8 cellular contexts compared by ENCODE assay signal in the genomic region with DNA sequence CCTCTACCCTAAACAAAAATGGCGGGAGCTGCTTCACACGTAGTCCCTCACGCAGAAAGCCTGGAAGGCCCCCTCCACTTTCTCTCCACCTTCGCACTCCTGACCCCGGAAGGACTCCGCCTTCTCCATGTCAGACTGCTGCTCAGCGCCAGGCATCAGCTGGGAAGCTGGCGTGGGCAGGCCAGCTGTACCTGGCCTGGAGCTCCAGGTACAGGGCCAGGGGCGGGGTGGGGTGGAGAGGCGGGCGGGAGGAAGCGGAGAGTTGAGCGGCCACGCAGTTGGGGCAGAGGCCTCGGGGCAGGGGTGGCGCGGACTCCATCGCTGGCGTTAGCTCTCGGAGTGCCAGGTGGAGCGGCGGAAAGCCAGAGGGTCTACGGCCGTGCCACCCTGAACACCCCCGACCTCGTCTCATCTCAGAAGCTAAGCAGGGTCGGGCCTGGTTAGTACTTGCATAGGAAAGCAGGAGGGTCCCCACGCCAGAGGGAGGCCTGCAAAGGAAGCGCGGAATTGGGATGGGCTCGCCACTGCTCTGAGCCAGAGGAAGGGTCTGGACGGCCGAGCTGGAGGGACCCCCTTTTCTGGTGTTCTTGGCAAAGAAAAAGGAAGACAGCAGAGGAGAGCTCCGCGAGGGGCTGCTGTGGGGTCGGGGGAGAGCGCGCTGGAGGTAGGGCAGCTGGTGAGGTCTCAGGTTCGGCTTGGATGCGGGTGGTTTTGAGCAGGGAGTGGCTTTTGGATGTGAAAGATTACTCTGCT. TPM values are rescaled to one million over a fixed set of nuclear protein-coding genes. Genes with fewer than 3 reads are reported as not detected.
DNase-seq lines count a peak whose midpoint lies in the region; ATAC-seq and TF ChIP-seq lines count a peak whose summit lies in the region.

A gene with protein sequence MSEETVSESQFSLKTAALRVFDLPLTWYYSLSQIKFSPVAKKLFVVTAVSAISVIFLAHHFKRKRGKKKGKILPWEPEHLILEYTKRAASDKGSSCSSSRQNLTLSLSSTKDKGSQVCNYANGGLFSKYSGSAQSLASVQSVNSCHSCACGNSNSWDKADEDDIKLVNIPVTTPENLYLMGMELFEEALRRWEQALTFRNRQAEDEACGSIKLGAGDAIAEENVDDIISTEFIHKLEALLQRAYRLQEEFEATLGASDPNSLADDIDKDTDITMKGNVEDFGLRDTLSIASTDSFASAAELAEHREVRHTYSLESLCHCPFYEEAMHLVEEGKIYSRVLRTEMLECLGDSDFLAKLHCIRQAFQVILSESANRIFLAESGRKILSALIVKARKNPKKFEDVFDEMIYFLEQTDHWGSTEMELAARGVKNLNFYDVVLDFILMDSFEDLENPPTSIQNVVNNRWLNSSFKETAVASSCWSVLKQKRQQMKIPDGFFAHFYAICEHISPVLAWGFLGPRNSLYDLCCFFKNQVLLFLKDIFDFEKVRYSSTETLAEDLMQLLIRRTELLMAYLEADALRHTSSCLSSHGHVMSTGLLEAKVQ (plus strand): TSS at position 121 of the 753 bp plus-strand sequence. CDS start 3,604 bp downstream, outside the sequence.

- CTCF ChIA-PET in PC-9 (lab: Charles Lee), result interaction anchor here (0.6 kb wide), 2 partner anchors 314 to 1628 kb away, joined by 4 to 6 read pairs; no protein-coding TSS in a partner anchor

- peak within 1 kb of the TSS; percentile 96 for H2AFZ ChIP-seq in PC-9

- H3K27me3 ChIP-seq in PC-9 (ENCODE audit: insufficient read depth, low read depth), result no peaks in the 10 kb centered on the region
- H3K27me3 ChIP-seq in muscle layer of colon (ENCODE audit: control insufficient read depth in 1 of 2, insufficient read depth in 2 of 2, low read length in 2 of 2), result no peaks in the 10 kb centered on the region

- no peaks in the 10 kb centered on the region for H4K20me1 ChIP-seq in PC-9 (ENCODE audit: insufficient read depth)

- DNase-seq in DMS53 treated with DMSO at 0.1 percent for 48 hours (lab: John Stamatoyannopoulos, UW; ENCODE audit: unreplicated experiment) (peak; percentile 98), KBM-7 (peak; percentile 92), PC-9 (peak; percentile 85 to 92)
- peak; percentile 85 for DNase-seq in activated T-cell treated with anti-CD3 and anti-CD28 coated beads, Interleukin-2, amount 50 U/mL, for 24 hours
- peak; percentile 59 to 64 for DNase-seq in stimulated activated CD8-positive, alpha-beta memory T cell treated with anti-CD3 and anti-CD28 coated beads, Interleukin-7, amount 100 ng/mL, for 1 hour (ENCODE audit: low read depth in 2 of 2)

- H3F3A ChIP-seq in PC-9 (ENCODE audit: insufficient read depth, low read depth), result peaks cover 9% of the 10 kb centered on the region

- H3K9me3 ChIP-seq in PC-9 (ENCODE audit: insufficient read depth, low read depth) (no peaks in the 10 kb centered on the region), muscle layer of colon (ENCODE audit: low read length) (no peaks in the 10 kb centered on the region)

- H3K9me2 ChIP-seq in PC-9 (ENCODE audit: insufficient read depth), result no peaks in the 10 kb centered on the region

- H3K27ac Mint-ChIP-seq in activated T-cell treated with anti-CD3 and anti-CD28 coated beads, Interleukin-2, amount 50 U/mL, for 24 hours, result peak within 1 kb of the TSS; percentile 92

- peaks cover 19% of the 10 kb centered on the region for H3K4me1 ChIP-seq in PC-9 (replicated peaks; ENCODE audit: insufficient read depth)
- H3K4me1 ChIP-seq in muscle layer of colon (ENCODE audit: insufficient read depth, low read length), result peaks cover 3% of the 10 kb centered on the region

- H3K9ac ChIP-seq in muscle layer of colon (ENCODE audit: low read length), result peak within 1 kb of the TSS; percentile 83

- in situ Hi-C loops in KBM-7 (cut with MboI; ENCODE audit: low pct_unique_long_range_greater_than_20kb, low sequenced_read_pairs), result no loop called here

- H3K9me3 Mint-ChIP-seq in activated T-cell treated with anti-CD3 and anti-CD28 coated beads, Interleukin-2, amount 50 U/mL, for 24 hours, result peaks cover 2% of the 10 kb centered on the region

- TF ChIP-seq CTCF in PC-9 (conservative IDR thresholded peaks at IDR 0.05), result no peak

- H3K27ac ChIP-seq in PC-9, result peak within 1 kb of the TSS; percentile 27
- peak within 1 kb of the TSS; percentile 83 for H3K27ac ChIP-seq in muscle layer of colon (ENCODE audit: low read depth, low read length)

- H3K4me3 ChIP-seq in PC-9 (peak within 1 kb of the TSS; percentile 88), muscle layer of colon (ENCODE audit: low read depth in 1 of 2, low read length in 2 of 2) (peak within 1 kb of the TSS; percentile 87 to 88)

- peaks cover 29% of the 10 kb centered on the region for H3K79me2 ChIP-seq in PC-9 (ENCODE audit: low read depth)

- H3K36me3 ChIP-seq in PC-9 (ENCODE audit: low read depth) (peaks cover 13% of the 10 kb centered on the region), muscle layer of colon (ENCODE audit: insufficient read depth, low read length) (no peaks in the 10 kb centered on the region)

- peak within 1 kb of the TSS; percentile 97 for H3K4me3 Mint-ChIP-seq in activated T-cell treated with anti-CD3 and anti-CD28 coated beads, Interleukin-2, amount 50 U/mL, for 24 hours

- intact Hi-C loops in PC-9 (cut with micrococcal nuclease; ENCODE audit: unreplicated experiment), result loop anchor here (1.0 kb wide), 1 partner anchor 20 kb away; a partner anchor contains a TSS

- POLR2A ChIA-PET in PC-9 (lab: Charles Lee; ENCODE audit: unreplicated experiment), result interaction anchor here (0.5 to 0.7 kb wide), 7 partner anchors 22 to 791 kb away, joined by 4 to 12 read pairs (median 6); a partner anchor contains a TSS

- BruUV-seq in PC-9 (replicated peaks; lab: Mats Ljungman, UMichigan), result no TSS peak

- peak within 1 kb of the TSS; percentile 82 for H3K4me2 ChIP-seq in PC-9

- peak; percentile 96 for ATAC-seq in GM21723 (IDR thresholded peaks at IDR 0.05; ENCODE audit: unreplicated experiment)
- peak; percentile 99 for ATAC-seq in esophagus mucosa

- H3K27me3 Mint-ChIP-seq in activated T-cell treated with anti-CD3 and anti-CD28 coated beads, Interleukin-2, amount 50 U/mL, for 24 hours, result no peaks in the 10 kb centered on the region

- peaks cover 40% of the 10 kb centered on the region for H3K4me1 Mint-ChIP-seq in activated T-cell treated with anti-CD3 and anti-CD28 coated beads, Interleukin-2, amount 50 U/mL, for 24 hours (ENCODE audit: low read depth)

- peaks cover 32% of the 10 kb centered on the region for H3K36me3 Mint-ChIP-seq in activated T-cell treated with anti-CD3 and anti-CD28 coated beads, Interleukin-2, amount 50 U/mL, for 24 hours (ENCODE audit: low read depth)

RNA-seq across cellular contexts. Expression of the gene that starts here (rescaled TPM):
- total RNA-seq in PC-9 (2021), result 11.5 TPM in 2 replicates
- total RNA-seq in esophagus mucosa, result 6.9 TPM

Comparison
In these comparisons a context has a peak if more than half of its experiments do, and no peak if none do; other contexts are left out.
1. Peak in every context shown above with its lines: DNase-seq, ATAC-seq, H3K4me3 ChIP-seq and H3K27ac ChIP-seq.